ENCODE assay signal across 8 cellular contexts in the genomic region with DNA sequence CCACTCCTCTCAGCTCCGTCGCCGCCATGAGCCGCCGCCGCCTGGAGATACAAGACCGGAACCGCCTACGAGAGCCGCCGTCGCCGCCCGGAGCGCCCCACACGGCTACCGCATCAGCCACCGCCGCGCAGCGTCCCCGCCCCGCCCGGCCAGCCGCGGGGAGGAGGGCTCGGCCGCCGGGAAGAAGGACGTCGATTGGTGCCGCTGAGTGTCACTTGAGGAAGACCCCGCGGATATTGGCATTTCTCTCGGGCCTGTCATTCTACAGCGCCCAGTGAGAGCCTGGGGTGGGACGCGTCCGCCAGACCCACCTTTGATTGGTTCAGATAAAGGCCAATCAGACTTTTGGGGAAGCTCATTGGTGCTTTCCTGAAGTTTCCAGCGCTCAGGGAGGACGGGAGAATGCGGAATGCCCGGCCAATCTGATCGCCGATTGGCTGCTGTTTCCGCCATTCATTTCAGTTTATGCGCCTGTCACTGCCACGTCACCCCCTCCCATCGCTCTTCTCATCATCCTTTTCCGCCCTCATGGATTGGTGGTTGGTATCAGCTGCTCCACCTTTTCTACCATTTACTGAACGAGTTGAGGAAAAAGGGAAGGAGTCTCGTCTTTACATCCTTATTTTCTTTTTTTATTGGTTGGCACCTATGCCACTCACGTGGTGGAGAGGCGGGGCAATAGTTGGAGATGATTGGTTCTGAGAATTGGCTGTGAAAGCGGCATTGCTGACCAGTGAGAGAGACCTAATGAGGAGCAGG. TPM values are rescaled to one million over a fixed set of nuclear protein-coding genes. Genes with fewer than 3 reads are reported as not detected.
A peak's percentile ranks its signal among the peaks of the same experiment; 100 is the strongest.
DNase-seq lines count a peak whose midpoint lies in the region; ATAC-seq and TF ChIP-seq lines count a peak whose summit lies in the region.

A gene with protein sequence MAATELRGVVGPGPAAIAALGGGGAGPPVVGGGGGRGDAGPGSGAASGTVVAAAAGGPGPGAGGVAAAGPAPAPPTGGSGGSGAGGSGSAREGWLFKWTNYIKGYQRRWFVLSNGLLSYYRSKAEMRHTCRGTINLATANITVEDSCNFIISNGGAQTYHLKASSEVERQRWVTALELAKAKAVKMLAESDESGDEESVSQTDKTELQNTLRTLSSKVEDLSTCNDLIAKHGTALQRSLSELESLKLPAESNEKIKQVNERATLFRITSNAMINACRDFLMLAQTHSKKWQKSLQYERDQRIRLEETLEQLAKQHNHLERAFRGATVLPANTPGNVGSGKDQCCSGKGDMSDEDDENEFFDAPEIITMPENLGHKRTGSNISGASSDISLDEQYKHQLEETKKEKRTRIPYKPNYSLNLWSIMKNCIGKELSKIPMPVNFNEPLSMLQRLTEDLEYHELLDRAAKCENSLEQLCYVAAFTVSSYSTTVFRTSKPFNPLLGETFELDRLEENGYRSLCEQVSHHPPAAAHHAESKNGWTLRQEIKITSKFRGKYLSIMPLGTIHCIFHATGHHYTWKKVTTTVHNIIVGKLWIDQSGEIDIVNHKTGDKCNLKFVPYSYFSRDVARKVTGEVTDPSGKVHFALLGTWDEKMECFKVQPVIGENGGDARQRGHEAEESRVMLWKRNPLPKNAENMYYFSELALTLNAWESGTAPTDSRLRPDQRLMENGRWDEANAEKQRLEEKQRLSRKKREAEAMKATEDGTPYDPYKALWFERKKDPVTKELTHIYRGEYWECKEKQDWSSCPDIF (minus strand): TSS at position 138 of the 759 bp plus-strand sequence. CDS start 110 bp downstream, at position 28.

- intact Hi-C loops in OCI-LY7 (cut with micrococcal nuclease; ENCODE audit: unreplicated experiment) = loop anchor here (1.0 to 5.0 kb wide), 4 partner anchors 53 to 1039 kb away; partner anchors contain the start of genes LPXN, PATL1 and ZFP91

- H3K27ac Mint-ChIP-seq in endothelial cell (ENCODE audit: unreplicated experiment) (peak within 1 kb of the TSS; percentile 93), mesothelial cell of epicardium (peak within 1 kb of the TSS; percentile 96)

- no peaks in the 10 kb centered on the region for H3K9me2 ChIP-seq in OCI-LY7 (ENCODE audit: insufficient read depth, low read length)

- H3K27me3 Mint-ChIP-seq in endothelial cell (ENCODE audit: unreplicated experiment) = peaks cover 10% of the 10 kb centered on the region
- H3K27me3 Mint-ChIP-seq in mesothelial cell of epicardium (ENCODE audit: low read depth) = peaks cover 1% of the 10 kb centered on the region

- peaks cover 39% of the 10 kb centered on the region for H3K4me1 Mint-ChIP-seq in endothelial cell (ENCODE audit: unreplicated experiment)
- H3K4me1 Mint-ChIP-seq in mesothelial cell of epicardium = peaks cover 50% of the 10 kb centered on the region

- H3K36me3 Mint-ChIP-seq in endothelial cell (ENCODE audit: low read depth, unreplicated experiment) = peaks cover 7% of the 10 kb centered on the region
- peaks cover 2% of the 10 kb centered on the region for H3K36me3 Mint-ChIP-seq in mesothelial cell of epicardium

- peak within 1 kb of the TSS; percentile 87 for H2AFZ ChIP-seq in OCI-LY7 (ENCODE audit: low read length)

- peaks cover 42% of the 10 kb centered on the region for H3K79me2 ChIP-seq in OCI-LY7 (ENCODE audit: insufficient read depth, low read depth, low read length)

- H3K4me2 ChIP-seq in OCI-LY7 (ENCODE audit: low read length) = peak within 1 kb of the TSS; percentile 100

- POLR2A ChIA-PET in OCI-LY7 (lab: Charles Lee) = interaction anchor here (0.6 to 2.9 kb wide), 15 partner anchors 8 to 343 kb away, joined by 3 to 13 read pairs (median 4); partner anchors contain the start of gene PATL1

- peaks cover 28% of the 10 kb centered on the region for H4K20me1 ChIP-seq in OCI-LY7 (ENCODE audit: insufficient read depth, low read length)

- H3K27ac ChIP-seq in OCI-LY7 (ENCODE audit: low read depth, low read length, poor library complexity, severe bottlenecking) = peak within 1 kb of the TSS; percentile 43

- TF ChIP-seq CTCF in OCI-LY7 (conservative IDR thresholded peaks at IDR 0.05; ENCODE audit: low read length) = no peak
- TF ChIP-seq CTCF in endothelial cell (IDR thresholded peaks at IDR 0.05; ENCODE audit: unreplicated experiment) = no peak
- TF ChIP-seq CTCF in mesothelial cell of epicardium (IDR thresholded peaks at IDR 0.05; ENCODE audit: unreplicated experiment) = no peak

- peaks cover 38% of the 10 kb centered on the region for H3K4me1 ChIP-seq in OCI-LY7 (ENCODE audit: insufficient read depth, low read length, poor library complexity, severe bottlenecking)

- CTCF ChIA-PET in OCI-LY7 (lab: Charles Lee; ENCODE audit: unreplicated experiment) = interaction anchor here (0.6 to 1.3 kb wide), 3 partner anchors 18 to 189 kb away, joined by 3 read pairs; no protein-coding TSS in a partner anchor

- no TSS peak for BruUV-seq in OCI-LY7 (replicated peaks; lab: Mats Ljungman, UMichigan)

- peak within 1 kb of the TSS; percentile 98 for H3K4me3 ChIP-seq in OCI-LY7 (ENCODE audit: low read depth, low read length, poor library complexity, severe bottlenecking)

- peak; percentile 86 for ATAC-seq in GM21526 (IDR thresholded peaks at IDR 0.05; ENCODE audit: low FRiP score, unreplicated experiment)

- H3K4me3 Mint-ChIP-seq in endothelial cell (ENCODE audit: unreplicated experiment) = peak within 1 kb of the TSS; percentile 97
- peak within 1 kb of the TSS; percentile 84 for H3K4me3 Mint-ChIP-seq in mesothelial cell of epicardium

- DNase-seq in DMS 273 (lab: John Stamatoyannopoulos, UW; ENCODE audit: unreplicated experiment) (peak; percentile 100), HuH-7.5 (ENCODE audit: low spot score) (peak; percentile 100), OCI-LY7 (ENCODE audit: low spot score) (peak; percentile 99), activated T-cell treated with anti-CD3 and anti-CD28 coated beads for 1 hour (ENCODE audit: low read depth) (peak; percentile 92), endothelial cell (ENCODE audit: low spot score) (peak; percentile 93), mesothelial cell of epicardium (ENCODE audit: low spot score in 2 of 2, unreplicated experiment in 2 of 2) (peak; percentile 98 to 99)
- DNase-seq in stimulated activated CD8-positive, alpha-beta memory T cell treated with anti-CD3 and anti-CD28 coated beads, Interleukin-15, amount 100 ng/mL, for 48 hours (ENCODE audit: low read depth in 2 of 2) = peak; percentile 95 to 96

- no peaks in the 10 kb centered on the region for H3K9me3 ChIP-seq in OCI-LY7 (ENCODE audit: low read length)

- H3K9me3 Mint-ChIP-seq in endothelial cell (ENCODE audit: unreplicated experiment) = no peaks in the 10 kb centered on the region
- no peaks in the 10 kb centered on the region for H3K9me3 Mint-ChIP-seq in mesothelial cell of epicardium

- H3K36me3 ChIP-seq in OCI-LY7 (ENCODE audit: insufficient read depth, low read length) = peaks cover 27% of the 10 kb centered on the region

RNA-seq across cellular contexts. Expression of the gene that starts here (rescaled TPM):
- 16.9 and 19.2 TPM in 2 replicates for total RNA-seq in OCI-LY7 (2014; rRNA removed; shearing (Covaris generic))
- total RNA-seq in OCI-LY7 (2022) (44.6 and 44.7 TPM in 2 replicates), endothelial cell (ENCODE audit: unreplicated experiment) (39.5 TPM), mesothelial cell of epicardium (45.0 to 47.6 TPM (median 46.8 TPM) in 3 replicates)

Comparison
In these comparisons a context has a peak if more than half of its experiments do, and no peak if none do; other contexts are left out.
1. Peak in every context shown above with its lines: DNase-seq, ATAC-seq, H3K4me3 ChIP-seq and H3K27ac ChIP-seq.